Comparison of ENCODE assay signal across 26 cellular contexts in the genomic region with DNA sequence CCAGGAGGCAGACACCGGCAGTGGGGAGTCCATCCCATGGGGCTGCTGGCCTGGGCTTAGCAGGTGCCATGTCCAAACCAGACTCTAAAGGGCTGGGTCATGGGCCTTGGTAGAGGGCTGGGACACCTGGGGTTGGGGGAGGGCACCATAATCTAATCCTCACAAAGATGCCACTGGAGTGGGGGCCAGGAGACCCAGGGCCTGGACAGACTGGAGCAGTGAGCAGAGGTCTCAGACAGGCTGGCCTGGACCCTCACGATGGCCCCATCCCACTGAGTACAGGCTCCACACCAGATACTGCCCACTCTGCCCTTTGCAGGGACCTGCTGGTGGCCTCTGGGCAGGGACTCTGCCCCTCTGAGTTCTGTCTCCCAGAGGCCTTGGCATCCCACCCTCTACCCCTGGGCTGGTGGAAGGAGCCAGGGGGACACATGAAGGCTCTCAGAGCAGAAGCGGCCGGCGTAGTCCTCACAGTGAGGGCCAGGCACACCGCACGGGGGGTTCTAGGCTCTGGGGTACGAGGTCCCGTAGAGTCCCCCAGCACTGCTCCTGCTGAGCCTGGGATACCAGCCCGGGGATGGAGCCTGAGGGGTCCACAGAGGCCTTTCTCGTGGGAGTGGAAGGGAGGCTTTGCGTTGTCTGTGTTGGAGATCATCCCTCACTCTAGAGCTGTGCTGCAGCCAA. TPM values are rescaled to one million over a fixed set of nuclear protein-coding genes. Genes with fewer than 3 reads are reported as not detected.
"Had no signal": no experiment of that assay in that cellular context is flagged by ENCODE, and none has a peak within 500 bp of the region (broad histone marks: within the 10 kb centered on the region; RNA-seq: fewer than 3 reads in every experiment).

No MANE protein-coding gene starts in this region.

- ATAC-seq: K562 had no signal

- H3K27ac ChIP-seq: HL-60, KMS-11 had no signal

- H3K4me2 ChIP-seq: KMS-11, SK-N-SH had no signal

- FAIRE-seq: HTR-8/SVneo, K562, RCC 7860 had no signal

- H3K4me3 ChIP-seq: K562 had no signal

- DNase-seq: Kasumi-1, MM.1S, NCI-H1092 treated with DMSO at 0.1 percent for 48 hours, NCI-H1436, NCI-H187, NCI-H2029, NCI-H2081 treated with DMSO at 0.1 percent for 48 hours, NCI-H2171, NCI-H226, NCI-H446, NCI-H510A, NCI-H524 treated with DMSO at 0.1 percent for 48 hours, NCI-H69, NCI-H774, RPMI8226, SHP77, SK-N-SH, SW 1271 had no signal

- H3K9ac ChIP-seq: KMS-11, SK-N-SH had no signal

- H3K9me3 ChIP-seq: SK-N-SH had no signal

RNA-seq across cellular contexts. Expression of gene PRSS27, which starts 22.4 kb away (rescaled TPM):
- polyA plus RNA-seq: IgD-negative memory B cell had no signal

RNA-seq across cellular contexts. Expression of gene PRSS33, which starts 44.9 kb away (rescaled TPM):
- total RNA-seq: K562, M059J had no signal
- polyA plus RNA-seq: IgD-negative memory B cell, K562, SK-N-SH had no signal

RNA-seq across cellular contexts. Expression of gene PRSS41, which starts 55.8 kb away (rescaled TPM):
- total RNA-seq: K562, M059J, SK-MEL-5 had no signal
- polyA plus RNA-seq: IgD-negative memory B cell, K562, SK-N-SH had no signal
